Comparison of ENCODE assay signal across 1 cellular context in the genomic region with DNA sequence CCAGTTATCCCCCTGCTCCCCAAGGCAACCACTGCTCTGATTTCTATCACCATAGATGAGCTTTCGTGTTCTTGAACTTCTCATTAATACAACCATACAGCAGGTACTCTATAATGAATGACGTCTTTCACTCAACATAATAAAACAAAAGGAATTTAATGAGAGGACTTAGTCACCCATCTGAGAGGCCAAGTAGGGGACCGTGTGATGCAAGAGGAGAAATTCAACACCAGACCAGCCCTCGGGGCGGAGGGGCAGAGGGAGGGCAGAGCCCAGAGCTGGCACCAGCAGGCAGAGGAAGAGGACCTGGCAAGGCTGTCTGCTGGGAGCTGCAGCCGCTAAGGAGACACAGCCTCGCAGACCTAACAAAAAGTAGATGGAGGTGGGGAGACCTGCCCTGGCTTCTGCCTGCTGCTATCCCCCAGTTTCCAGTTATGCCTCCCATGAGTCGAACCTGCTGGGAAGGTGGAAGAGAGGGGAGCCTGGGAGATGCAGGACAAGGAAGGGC.
A peak's percentile ranks its signal among the peaks of the same experiment; 100 is the strongest.
TF ChIP-seq lines count a peak whose summit lies in the region.

No MANE protein-coding gene starts in this region.

TF ChIP-seq in A549, 52 proteins besides CTCF, POLR2A, EP300 and RAD21 (continued from another document):
- TF ChIP-seq, protein P1, sequence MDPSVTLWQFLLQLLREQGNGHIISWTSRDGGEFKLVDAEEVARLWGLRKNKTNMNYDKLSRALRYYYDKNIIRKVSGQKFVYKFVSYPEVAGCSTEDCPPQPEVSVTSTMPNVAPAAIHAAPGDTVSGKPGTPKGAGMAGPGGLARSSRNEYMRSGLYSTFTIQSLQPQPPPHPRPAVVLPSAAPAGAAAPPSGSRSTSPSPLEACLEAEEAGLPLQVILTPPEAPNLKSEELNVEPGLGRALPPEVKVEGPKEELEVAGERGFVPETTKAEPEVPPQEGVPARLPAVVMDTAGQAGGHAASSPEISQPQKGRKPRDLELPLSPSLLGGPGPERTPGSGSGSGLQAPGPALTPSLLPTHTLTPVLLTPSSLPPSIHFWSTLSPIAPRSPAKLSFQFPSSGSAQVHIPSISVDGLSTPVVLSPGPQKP (IDR thresholded peaks at IDR 0.05; ENCODE audit: low read depth, low read length): no peak
- peak; percentile 20; the same call in 1 of the 2 replicates for TF ChIP-seq HOXB5 (CRISPR knock-in tag; IDR thresholded peaks at IDR 0.05)
- TF ChIP-seq SMC3 (IDR thresholded peaks at IDR 0.05): peak; percentile 49; the same call in 2 of the 3 replicates
- no peak for TF ChIP-seq NPAS2 (CRISPR knock-in tag; IDR thresholded peaks at IDR 0.05; ENCODE audit: borderline replicate concordance)
- TF ChIP-seq E2F6 (IDR thresholded peaks at IDR 0.05; ENCODE audit: borderline replicate concordance, low read depth): no peak
- TF ChIP-seq SREBF2 (IDR thresholded peaks at IDR 0.05): no peak
- no peak for TF ChIP-seq ESRRA (IDR thresholded peaks at IDR 0.05; ENCODE audit: borderline replicate concordance, low read length)
- no peak for TF ChIP-seq ZSCAN20 (CRISPR knock-in tag; IDR thresholded peaks at IDR 0.05)
- TF ChIP-seq MAFK (IDR thresholded peaks at IDR 0.05; ENCODE audit: partially characterized antibody): no peak
- TF ChIP-seq MAX (IDR thresholded peaks at IDR 0.05): peak; percentile 92
- TF ChIP-seq JUNB (IDR thresholded peaks at IDR 0.05): peak; percentile 97
- TF ChIP-seq HDAC2 (IDR thresholded peaks at IDR 0.05): no peak
- no peak for TF ChIP-seq HEYL (CRISPR knock-in tag; IDR thresholded peaks at IDR 0.05)
- TF ChIP-seq POLR2AphosphoS2 (conservative IDR thresholded peaks at IDR 0.05; ENCODE audit: low read length): no peak
- no peak for TF ChIP-seq CHD2 (IDR thresholded peaks at IDR 0.05; ENCODE audit: low read length, partially characterized antibody)
- TF ChIP-seq, protein P2, sequence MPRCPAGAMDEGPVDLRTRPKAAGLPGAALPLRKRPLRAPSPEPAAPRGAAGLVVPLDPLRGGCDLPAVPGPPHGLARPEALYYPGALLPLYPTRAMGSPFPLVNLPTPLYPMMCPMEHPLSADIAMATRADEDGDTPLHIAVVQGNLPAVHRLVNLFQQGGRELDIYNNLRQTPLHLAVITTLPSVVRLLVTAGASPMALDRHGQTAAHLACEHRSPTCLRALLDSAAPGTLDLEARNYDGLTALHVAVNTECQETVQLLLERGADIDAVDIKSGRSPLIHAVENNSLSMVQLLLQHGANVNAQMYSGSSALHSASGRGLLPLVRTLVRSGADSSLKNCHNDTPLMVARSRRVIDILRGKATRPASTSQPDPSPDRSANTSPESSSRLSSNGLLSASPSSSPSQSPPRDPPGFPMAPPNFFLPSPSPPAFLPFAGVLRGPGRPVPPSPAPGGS (IDR thresholded peaks at IDR 0.05): peak; percentile 95
- no peak for TF ChIP-seq HOXA7 (CRISPR knock-in tag; IDR thresholded peaks at IDR 0.05)
- TF ChIP-seq FOSL2 (IDR thresholded peaks at IDR 0.05): peak; percentile 93
- peak; percentile 95 for TF ChIP-seq FOSL2 (CRISPR knock-in tag; IDR thresholded peaks at IDR 0.05)
- TF ChIP-seq, protein P3, sequence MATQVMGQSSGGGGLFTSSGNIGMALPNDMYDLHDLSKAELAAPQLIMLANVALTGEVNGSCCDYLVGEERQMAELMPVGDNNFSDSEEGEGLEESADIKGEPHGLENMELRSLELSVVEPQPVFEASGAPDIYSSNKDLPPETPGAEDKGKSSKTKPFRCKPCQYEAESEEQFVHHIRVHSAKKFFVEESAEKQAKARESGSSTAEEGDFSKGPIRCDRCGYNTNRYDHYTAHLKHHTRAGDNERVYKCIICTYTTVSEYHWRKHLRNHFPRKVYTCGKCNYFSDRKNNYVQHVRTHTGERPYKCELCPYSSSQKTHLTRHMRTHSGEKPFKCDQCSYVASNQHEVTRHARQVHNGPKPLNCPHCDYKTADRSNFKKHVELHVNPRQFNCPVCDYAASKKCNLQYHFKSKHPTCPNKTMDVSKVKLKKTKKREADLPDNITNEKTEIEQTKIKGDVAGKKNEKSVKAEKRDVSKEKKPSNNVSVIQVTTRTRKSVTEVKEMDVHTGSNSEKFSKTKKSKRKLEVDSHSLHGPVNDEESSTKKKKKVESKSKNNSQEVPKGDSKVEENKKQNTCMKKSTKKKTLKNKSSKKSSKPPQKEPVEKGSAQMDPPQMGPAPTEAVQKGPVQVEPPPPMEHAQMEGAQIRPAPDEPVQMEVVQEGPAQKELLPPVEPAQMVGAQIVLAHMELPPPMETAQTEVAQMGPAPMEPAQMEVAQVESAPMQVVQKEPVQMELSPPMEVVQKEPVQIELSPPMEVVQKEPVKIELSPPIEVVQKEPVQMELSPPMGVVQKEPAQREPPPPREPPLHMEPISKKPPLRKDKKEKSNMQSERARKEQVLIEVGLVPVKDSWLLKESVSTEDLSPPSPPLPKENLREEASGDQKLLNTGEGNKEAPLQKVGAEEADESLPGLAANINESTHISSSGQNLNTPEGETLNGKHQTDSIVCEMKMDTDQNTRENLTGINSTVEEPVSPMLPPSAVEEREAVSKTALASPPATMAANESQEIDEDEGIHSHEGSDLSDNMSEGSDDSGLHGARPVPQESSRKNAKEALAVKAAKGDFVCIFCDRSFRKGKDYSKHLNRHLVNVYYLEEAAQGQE (IDR thresholded peaks at IDR 0.05): no peak
- no peak for TF ChIP-seq MYC (IDR thresholded peaks at IDR 0.05; ENCODE audit: borderline replicate concordance, low read length)
- no peak for TF ChIP-seq EHF (CRISPR knock-in tag; IDR thresholded peaks at IDR 0.05)
- TF ChIP-seq TP53 (CRISPR knock-in tag; IDR thresholded peaks at IDR 0.05): no peak
- TF ChIP-seq EHMT2 (IDR thresholded peaks at IDR 0.05; ENCODE audit: low read depth): no peak
- TF ChIP-seq NFE2L2 (conservative IDR thresholded peaks at IDR 0.05; ENCODE audit: low read length): no peak
- no peak for TF ChIP-seq TFCP2L1 (CRISPR knock-in tag; IDR thresholded peaks at IDR 0.05)
- 0 out of 2 replicates have a peak, but pooled peaks have one; percentile 40 for TF ChIP-seq HOXB13 (CRISPR knock-in tag; IDR thresholded peaks at IDR 0.05; ENCODE audit: low read depth)
- TF ChIP-seq CHD4 (IDR thresholded peaks at IDR 0.05; ENCODE audit: borderline replicate concordance): no peak
- TF ChIP-seq FOSB (CRISPR knock-in tag; IDR thresholded peaks at IDR 0.05): peak; percentile 10; the same call in 1 of the 2 replicates
- TF ChIP-seq GATA3 (IDR thresholded peaks at IDR 0.05; ENCODE audit: borderline replicate concordance): peak; percentile 98
- no peak for TF ChIP-seq RNF2 (IDR thresholded peaks at IDR 0.05; ENCODE audit: borderline replicate concordance, low read depth)
- no peak for TF ChIP-seq BHLHE40 (IDR thresholded peaks at IDR 0.05; ENCODE audit: low read depth, low read length)
- no peak for TF ChIP-seq KDM5A (IDR thresholded peaks at IDR 0.05)
- no peak for TF ChIP-seq CBX2 (IDR thresholded peaks at IDR 0.05; ENCODE audit: borderline replicate concordance, low read depth)
